Comparison of ENCODE assay signal across 21 cellular contexts in genomic region chr10:92384741-92385140, GRCh38.
"Had no signal": no experiment of that assay in that cellular context is flagged by ENCODE, and none has a peak within 500 bp of the region (broad histone marks: within the 10 kb centered on the region; RNA-seq: fewer than 3 reads in every experiment).

No MANE protein-coding gene starts in this region.

- H3K9me3 ChIP-seq: MG63, Peyer's patch, SJSA1 had no signal

- H3K27me3 ChIP-seq: Peyer's patch, SJSA1 had no signal

- H3K36me3 ChIP-seq: MG63, Peyer's patch, SJSA1 had no signal

- ATAC-seq: Right ventricle myocardium inferior had no signal

- H3K4me1 ChIP-seq: Peyer's patch, SJSA1 had no signal

- DNase-seq: KBM-7; MG63; NCI-H1092; NCI-H1105 treated with DMSO at 0.1 percent for 48 hours; NCI-H1417 treated with DMSO at 0.1 percent for 48 hours; NCI-H146; NCI-H1694 treated with DMSO at 0.1 percent for 48 hours; NCI-H1930; NCI-H2081; NCI-H2107; NCI-H2227 treated with DMSO at 0.1 percent for 48 hours; NCI-H524; NCI-H526 treated with DMSO at 0.1 percent for 48 hours; NCI-H748 treated with DMSO at 0.1 percent for 48 hours; NK-92 treated with Interleukin-12 subunit alpha and Interleukin-12 subunit beta, amount 100 ng/mL, for 24 hours; Peyer's patch; SHP77 treated with DMSO at 0.1 percent for 48 hours had no signal

- H3K27ac ChIP-seq: PC-9, Peyer's patch, SJSA1, SK-N-MC had no signal

- H3K4me3 ChIP-seq: MG63, PC-9, Peyer's patch, SJSA1, SK-N-MC had no signal
